1 cellular context compared by ENCODE assay signal in the genomic region with DNA sequence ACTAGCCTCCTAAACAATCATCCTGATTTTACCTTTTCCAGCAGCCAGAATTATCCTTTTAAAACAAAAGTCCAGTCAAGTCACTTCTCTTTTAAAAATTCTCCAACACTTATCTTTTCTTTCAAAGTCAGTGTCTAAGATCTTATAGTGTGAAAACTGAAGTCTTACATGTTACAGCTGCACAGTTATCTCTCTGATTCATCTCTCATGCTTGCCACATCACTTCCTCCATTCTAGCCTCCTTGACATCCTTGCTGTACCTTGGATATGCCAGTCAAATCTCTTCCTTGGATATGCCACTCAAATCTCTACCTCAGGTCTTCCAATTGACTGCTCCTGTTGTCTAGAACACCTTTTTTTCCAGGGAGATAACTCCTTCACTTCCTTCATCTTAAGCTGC.
TF ChIP-seq lines count a peak whose summit lies in the region.

No MANE protein-coding gene starts in this region.

TF ChIP-seq in endothelial cell of umbilical vein, 7 proteins besides CTCF, POLR2A, EP300 and RAD21 (continued from another document):
- peak; percentile 77 for TF ChIP-seq GATA2 (IDR thresholded peaks at IDR 0.05; ENCODE audit: insufficient read depth, insufficient read length, low read depth, low read length)
